In genomic region chr1:41611068-41611931, GRCh38 we compare ENCODE assay signal across 22 cellular contexts.
DNase-seq lines count a peak whose midpoint lies in the region; ATAC-seq lines count a peak whose summit lies in the region.
"Had no signal": no experiment of that assay in that cellular context is flagged by ENCODE, and none has a peak within 500 bp of the region (broad histone marks: within the 10 kb centered on the region; RNA-seq: fewer than 3 reads in every experiment).

No MANE protein-coding gene starts in this region.

- no peak overlapping the region for H3K4me3 Mint-ChIP-seq in activated T-cell treated with anti-CD3 and anti-CD28 coated beads, Interleukin-2, amount 50 U/mL, for 24 hours
- H3K4me3 Mint-ChIP-seq: memory B cell had no signal

- H3K4me1 Mint-ChIP-seq in activated T-cell treated with anti-CD3 and anti-CD28 coated beads, Interleukin-2, amount 50 U/mL, for 24 hours (ENCODE audit: low read depth), result peaks cover 50% of the 10 kb centered on the region

- peak; percentile 18 for DNase-seq in activated T-cell treated with anti-CD3 and anti-CD28 coated beads, Interleukin-2, amount 50 U/mL, for 24 hours
- DNase-seq in activated T-cell treated with anti-CD3 and anti-CD28 coated beads for 4 hours, result no peak
- peak; percentile 29 for DNase-seq in NCI-H146 treated with DMSO at 0.1 percent for 48 hours (lab: John Stamatoyannopoulos, UW; ENCODE audit: unreplicated experiment)
- peak; percentile 39 for DNase-seq in ecto neural progenitor cell (ENCODE audit: low spot score)
- peak; percentile 17 for DNase-seq in ureter (ENCODE audit: low spot score)
- DNase-seq in T1000 (lab: John Stamatoyannopoulos, UW), result no peak
- no peak for DNase-seq in globus pallidus (ENCODE audit: low spot score)
- DNase-seq: activated CD4-positive, alpha-beta T cell treated with anti-CD3 and anti-CD28 coated beads for 48 hours; activated effector memory CD4-positive, alpha-beta T cell treated with anti-CD3 and anti-CD28 coated beads, Interleukin-2, amount 50 U/mL, for 16 hours; aorta; Calu3; effector CD4-positive, alpha-beta T cell; EL; esophagus squamous epithelium; MG63; naive B cell; NCI-H187 treated with DMSO at 0.1 percent for 48 hours; NCI-H345; occipital lobe had no signal

- ATAC-seq in HG02970 (IDR thresholded peaks at IDR 0.05; ENCODE audit: low FRiP score, unreplicated experiment), result no peak
- ATAC-seq: HepG2 had no signal

- peak overlapping the region; percentile 40 for H3K27ac Mint-ChIP-seq in activated T-cell treated with anti-CD3 and anti-CD28 coated beads, Interleukin-2, amount 50 U/mL, for 24 hours

- peaks cover 95% of the 10 kb centered on the region for H3K36me3 Mint-ChIP-seq in activated T-cell treated with anti-CD3 and anti-CD28 coated beads, Interleukin-2, amount 50 U/mL, for 24 hours (ENCODE audit: low read depth)

- H3K9me3 Mint-ChIP-seq in activated T-cell treated with anti-CD3 and anti-CD28 coated beads, Interleukin-2, amount 50 U/mL, for 24 hours, result no peaks in the 10 kb centered on the region
- H3K9me3 Mint-ChIP-seq: memory B cell had no signal

- H3K27me3 Mint-ChIP-seq in activated T-cell treated with anti-CD3 and anti-CD28 coated beads, Interleukin-2, amount 50 U/mL, for 24 hours, result no peaks in the 10 kb centered on the region
- H3K27me3 Mint-ChIP-seq: memory B cell, naive B cell had no signal

Comparison
In these comparisons a context has a peak if more than half of its experiments do, and no peak if none do; other contexts are left out.
1. DNase-seq: peak in activated T-cell treated with anti-CD3 and anti-CD28 coated beads, Interleukin-2, amount 50 U/mL, for 24 hours (single experiment), NCI-H146 treated with DMSO at 0.1 percent for 48 hours (single experiment), ecto neural progenitor cell (single experiment) and ureter (single experiment); none in activated T-cell treated with anti-CD3 and anti-CD28 coated beads for 4 hours (single experiment), T1000 (single experiment) and globus pallidus (single experiment).